ENCODE assay signal across 1 cellular context in genomic region chr14:50310445-50310844, GRCh38.
TF ChIP-seq lines count a peak whose summit lies in the region.

No MANE protein-coding gene starts in this region.

TF ChIP-seq in WTC11, 78 proteins besides CTCF, POLR2A, EP300 and RAD21 (continued from another document):
- TF ChIP-seq ARID4B (CRISPR knock-in tag; IDR thresholded peaks at IDR 0.05; ENCODE audit: borderline replicate concordance) (no peak), MAX (CRISPR knock-in tag; IDR thresholded peaks at IDR 0.05) (no peak), FOXP1 (CRISPR knock-in tag; IDR thresholded peaks at IDR 0.05; ENCODE audit: borderline replicate concordance) (no peak), NR1H2 (CRISPR knock-in tag; IDR thresholded peaks at IDR 0.05) (no peak), MLX (CRISPR knock-in tag; IDR thresholded peaks at IDR 0.05) (no peak), ZNF232 (CRISPR knock-in tag; IDR thresholded peaks at IDR 0.05) (no peak), TEAD1 (CRISPR knock-in tag; IDR thresholded peaks at IDR 0.05) (no peak)
